9 cellular contexts compared by ENCODE assay signal in genomic region chr20:59159822-59160740, GRCh38. TPM values are rescaled to one million over a fixed set of nuclear protein-coding genes. Genes with fewer than 3 reads are reported as not detected.
A peak's percentile ranks its signal among the peaks of the same experiment; 100 is the strongest.
DNase-seq lines count a peak whose midpoint lies in the region; ATAC-seq and TF ChIP-seq lines count a peak whose summit lies in the region.
"Had no signal": no experiment of that assay in that cellular context is flagged by ENCODE, and none has a peak within 500 bp of the region (broad histone marks: within the 10 kb centered on the region; RNA-seq: fewer than 3 reads in every experiment).

No MANE protein-coding gene starts in this region.

- intact Hi-C loops in activated T-helper 2 cell treated with anti-CD3 and anti-CD28 coated beads, Interferon-gamma antibody, Interleukin-2, Interleukin-4, amounts not matched to agents 10 μg/mL and 5 μg/mL and 100 μg/mL, durations not matched to agents 14 hours and 24 hours and 36 hours (cut with micrococcal nuclease) = loop anchor here (5.0 to 10.0 kb wide), 4 partner anchors 118 to 1765 kb away; partner anchors contain the start of genes PRELID3B, RBM38 and STX16
- intact Hi-C loops in natural killer cell (cut with micrococcal nuclease) = loop anchor here (1.0 to 10.0 kb wide), 5 partner anchors 10 to 265 kb away; no protein-coding TSS in a partner anchor

- no peaks in the 10 kb centered on the region for H3K27me3 Mint-ChIP-seq in activated T-helper 2 cell treated with anti-CD3 and anti-CD28 coated beads, Interferon-gamma antibody, Interleukin-2, Interleukin-4, amounts not matched to agents 10 μg/mL and 5 μg/mL and 100 μg/mL, durations not matched to agents 14 hours and 24 hours and 36 hours (ENCODE audit: low read depth)
- H3K27me3 Mint-ChIP-seq in natural killer cell (ENCODE audit: low read depth in 2 of 2) = peaks cover 0 to 3% of the 10 kb centered on the region in 2 donors

- peak overlapping the region; percentile 62 for H3K27ac Mint-ChIP-seq in activated T-helper 2 cell treated with anti-CD3 and anti-CD28 coated beads, Interferon-gamma antibody, Interleukin-2, Interleukin-4, amounts not matched to agents 10 μg/mL and 5 μg/mL and 100 μg/mL, durations not matched to agents 14 hours and 24 hours and 36 hours
- H3K27ac Mint-ChIP-seq in natural killer cell = peak overlapping the region; percentile 100

- no peaks in the 10 kb centered on the region for H3K36me3 Mint-ChIP-seq in activated T-helper 2 cell treated with anti-CD3 and anti-CD28 coated beads, Interferon-gamma antibody, Interleukin-2, Interleukin-4, amounts not matched to agents 10 μg/mL and 5 μg/mL and 100 μg/mL, durations not matched to agents 14 hours and 24 hours and 36 hours (ENCODE audit: low read depth)
- H3K36me3 Mint-ChIP-seq in natural killer cell = no peaks in the 10 kb centered on the region

- peaks cover 71% of the 10 kb centered on the region for H3K4me1 Mint-ChIP-seq in activated T-helper 2 cell treated with anti-CD3 and anti-CD28 coated beads, Interferon-gamma antibody, Interleukin-2, Interleukin-4, amounts not matched to agents 10 μg/mL and 5 μg/mL and 100 μg/mL, durations not matched to agents 14 hours and 24 hours and 36 hours (ENCODE audit: low read depth)
- H3K4me1 Mint-ChIP-seq in natural killer cell = peaks cover 64 to 76% of the 10 kb centered on the region in 2 donors

- H3K9me3 Mint-ChIP-seq in activated T-helper 2 cell treated with anti-CD3 and anti-CD28 coated beads, Interferon-gamma antibody, Interleukin-2, Interleukin-4, amounts not matched to agents 10 μg/mL and 5 μg/mL and 100 μg/mL, durations not matched to agents 14 hours and 24 hours and 36 hours = no peaks in the 10 kb centered on the region
- H3K9me3 Mint-ChIP-seq in natural killer cell = no peaks in the 10 kb centered on the region

- TF ChIP-seq CTCF in natural killer cell (IDR thresholded peaks at IDR 0.05) = no peak

- DNase-seq in COR-L47 (lab: John Stamatoyannopoulos, UW) (peak; percentile 70), NCI-H146 treated with DMSO at 0.1 percent for 48 hours (lab: John Stamatoyannopoulos, UW; ENCODE audit: unreplicated experiment) (peak; percentile 17), natural killer cell (no peak)
- DNase-seq in activated T-helper 2 cell treated with anti-CD3 and anti-CD28 coated beads, Interferon-gamma antibody, Interleukin-2, Interleukin-4, amounts not matched to agents 10 μg/mL and 5 μg/mL and 100 μg/mL, durations not matched to agents 14 hours and 24 hours and 36 hours (ENCODE audit: low spot score) = no peak
- DNase-seq: left lung, pancreas had no signal

- no peak for ATAC-seq in natural killer cell
- no peak for ATAC-seq in GM18502 (IDR thresholded peaks at IDR 0.05; ENCODE audit: poor library complexity, unreplicated experiment)
- no peak for ATAC-seq in GM21515 (IDR thresholded peaks at IDR 0.05; ENCODE audit: unreplicated experiment)
- no peak for ATAC-seq in HG03342 (IDR thresholded peaks at IDR 0.05; ENCODE audit: unreplicated experiment)
- ATAC-seq: left lung, pancreas had no signal

- H3K4me3 Mint-ChIP-seq in activated T-helper 2 cell treated with anti-CD3 and anti-CD28 coated beads, Interferon-gamma antibody, Interleukin-2, Interleukin-4, amounts not matched to agents 10 μg/mL and 5 μg/mL and 100 μg/mL, durations not matched to agents 14 hours and 24 hours and 36 hours (ENCODE audit: low read depth) = peak overlapping the region; percentile 41
- peak overlapping the region; percentile 94 for H3K4me3 Mint-ChIP-seq in natural killer cell

RNA-seq across cellular contexts. Expression of gene ZNF831, which starts 3.5 kb away (rescaled TPM):
- 3.0 and 3.3 TPM in 2 replicates for total RNA-seq in activated T-helper 2 cell treated with anti-CD3 and anti-CD28 coated beads, Interferon-gamma antibody, Interleukin-2, Interleukin-4, amounts not matched to agents 10 μg/mL and 5 μg/mL and 100 μg/mL, durations not matched to agents 14 hours and 24 hours and 36 hours
- total RNA-seq in natural killer cell = 10 to 100 TPM; 24.8 to 42.0 (median 40.2) TPM

Comparison
In these comparisons a context has a peak if more than half of its experiments do, and no peak if none do; other contexts are left out.
1. DNase-seq: peak in COR-L47 (single experiment) and NCI-H146 treated with DMSO at 0.1 percent for 48 hours (single experiment); none in activated T-helper 2 cell treated with anti-CD3 and anti-CD28 coated beads, Interferon-gamma antibody, Interleukin-2, Interleukin-4, amounts not matched to agents 10 μg/mL and 5 μg/mL and 100 μg/mL, durations not matched to agents 14 hours and 24 hours and 36 hours (single experiment) and natural killer cell (single experiment).